In genomic region chr11:72116019-72116755, GRCh38 we compare ENCODE assay signal across 31 cellular contexts. TPM values are rescaled to one million over a fixed set of nuclear protein-coding genes. Genes with fewer than 3 reads are reported as not detected.
"Had no signal": no experiment of that assay in that cellular context is flagged by ENCODE, and none has a peak within 500 bp of the region (broad histone marks: within the 10 kb centered on the region; RNA-seq: fewer than 3 reads in every experiment).

No MANE protein-coding gene starts in this region.

- H3K4me3 ChIP-seq: esophagus squamous epithelium, gastroesophageal sphincter, testis, vagina had no signal

- H3K27ac ChIP-seq: esophagus squamous epithelium, gastroesophageal sphincter, testis, vagina, WERI-Rb-1 had no signal

- H3K36me3 Mint-ChIP-seq: activated naive CD8-positive, alpha-beta T cell; stimulated activated memory B cell treated with anti-CD40 and anti-IgM and Interleukin-4, amounts not matched to agents 10 μg/mL and 1 μg/mL and 100 μg/mL, for 72 hours had no signal

- H3K27me3 ChIP-seq: testis, vagina had no signal

- H3K36me3 ChIP-seq: esophagus squamous epithelium, gastroesophageal sphincter, vagina, WERI-Rb-1 had no signal

- H3K4me3 Mint-ChIP-seq: activated naive CD8-positive, alpha-beta T cell; activated T-cell treated with anti-CD3 and anti-CD28 coated beads, Interleukin-2, amount 50 U/mL, for 4 hours; neural crest cell; stimulated activated memory B cell treated with anti-CD40 and anti-IgM and Interleukin-4, amounts not matched to agents 10 μg/mL and 1 μg/mL and 100 μg/mL, for 72 hours had no signal

- ATAC-seq: activated T-cell treated with anti-CD3 and anti-CD28 coated beads, Interleukin-2, amount 50 U/mL, for 4 hours; gastroesophageal sphincter; left cardiac atrium; sciatic nerve; stimulated activated memory B cell treated with anti-CD40 and anti-IgM and Interleukin-4, amounts not matched to agents 10 μg/mL and 1 μg/mL and 100 μg/mL, for 72 hours had no signal

- DNase-seq: activated CD4-positive, alpha-beta T cell treated with anti-CD3 and anti-CD28 coated beads for 1 hour; activated CD8-positive, alpha-beta memory T cell treated with anti-CD3 and anti-CD28 coated beads for 24 hours; activated CD8-positive, alpha-beta memory T cell treated with anti-CD3 and anti-CD28 coated beads, Interleukin-2, amount 50 U/mL, for 4 hours; activated naive CD4-positive, alpha-beta T cell; activated T-cell treated with anti-CD3 and anti-CD28 coated beads, Interleukin-2, amount 50 U/mL, for 4 hours; amniotic stem cell; dermis blood vessel endothelial cell; effector CD8-positive, alpha-beta T cell; esophagus squamous epithelium; head of caudate nucleus; hypothalamus; left cardiac atrium; mesenchymal stem cell; naive B cell; small intestine; stimulated activated CD4-positive, alpha-beta T cell treated with anti-CD3 and anti-CD28 coated beads, Interleukin-2, amount 100 ng/mL, for 24 hours; testis; trophoblast cell; WERI-Rb-1 had no signal

- H3K27ac Mint-ChIP-seq: activated naive CD8-positive, alpha-beta T cell; stimulated activated memory B cell treated with anti-CD40 and anti-IgM and Interleukin-4, amounts not matched to agents 10 μg/mL and 1 μg/mL and 100 μg/mL, for 72 hours had no signal

- H3K27me3 Mint-ChIP-seq: activated naive CD8-positive, alpha-beta T cell had no signal

- H3K9me3 ChIP-seq: esophagus squamous epithelium, gastroesophageal sphincter, testis, vagina had no signal

- H3K9me3 Mint-ChIP-seq: activated T-cell treated with anti-CD3 and anti-CD28 coated beads, Interleukin-2, amount 50 U/mL, for 4 hours; activated T-helper 2 cell treated with anti-CD3 and anti-CD28 coated beads, Interferon-gamma antibody, Interleukin-2, Interleukin-4, amounts not matched to agents 10 μg/mL and 5 μg/mL and 100 μg/mL, durations not matched to agents 14 hours and 24 hours and 36 hours; stimulated activated memory B cell treated with anti-CD40 and anti-IgM and Interleukin-4, amounts not matched to agents 10 μg/mL and 1 μg/mL and 100 μg/mL, for 72 hours had no signal

RNA-seq across cellular contexts. Expression of gene TOMT, which starts 10.5 kb away (rescaled TPM):
- total RNA-seq: activated T-cell treated with anti-CD3 and anti-CD28 coated beads, Interleukin-2, amount 50 U/mL, for 4 hours; activated T-helper 2 cell treated with anti-CD3 and anti-CD28 coated beads, Interferon-gamma antibody, Interleukin-2, Interleukin-4, amounts not matched to agents 10 μg/mL and 5 μg/mL and 100 μg/mL, durations not matched to agents 14 hours and 24 hours and 36 hours; dermis blood vessel endothelial cell; esophagus squamous epithelium; gastroesophageal sphincter; left cardiac atrium; mucosa of gallbladder; neural crest cell; omental fat pad; posterior vena cava; renal cortical epithelial cell; sciatic nerve; vagina had no signal

RNA-seq across cellular contexts. Expression of gene FOLR3, which starts 19.3 kb away (rescaled TPM):
- total RNA-seq: activated T-cell treated with anti-CD3 and anti-CD28 coated beads, Interleukin-2, amount 50 U/mL, for 4 hours; dermis blood vessel endothelial cell; neural crest cell; T-helper 2 cell treated with Interferon-gamma antibody and Interleukin-4, amounts not matched to agents 100 ng/mL and 5 ng/mL, for 36 hours; vagina had no signal
